ENCODE assay signal across 7 cellular contexts in genomic region chrX:17535229-17535628, GRCh38.
DNase-seq lines count a peak whose midpoint lies in the region; ATAC-seq and TF ChIP-seq lines count a peak whose summit lies in the region.

No MANE protein-coding gene starts in this region.

- DNase-seq in GM13976 (ENCODE audit: low spot score) = peak; percentile 37
- peak in 2 of 3 experiments; percentile 3 to 7 for DNase-seq in activated CD8-positive, alpha-beta memory T cell treated with anti-CD3 and anti-CD28 coated beads for 48 hours (ENCODE audit: low read depth in 2 of 3, low spot score in 2 of 3)
- DNase-seq in iPS-NIHi7 (ENCODE audit: extremely low spot score) = peak; percentile 78
- DNase-seq in stimulated activated naive CD8-positive, alpha-beta T cell treated with anti-CD3 and anti-CD28 coated beads, Interleukin-15, amount 100 ng/mL, for 72 hours = peak; percentile 44 to 49
- no peak for DNase-seq in NCI-H1436 (lab: John Stamatoyannopoulos, UW)

- in situ Hi-C loops in GM13976 (cut with MboI; ENCODE audit: low sequenced_read_pairs, unreplicated experiment) = no loop called here

- H3K27me3 Mint-ChIP-seq in stimulated activated naive CD8-positive, alpha-beta T cell treated with anti-CD3 and anti-CD28 coated beads, Interleukin-15, amount 100 ng/mL, for 72 hours = no peaks in the 10 kb centered on the region

- peaks cover 55% of the 10 kb centered on the region for H3K4me1 Mint-ChIP-seq in stimulated activated naive CD8-positive, alpha-beta T cell treated with anti-CD3 and anti-CD28 coated beads, Interleukin-15, amount 100 ng/mL, for 72 hours

- H3K4me3 Mint-ChIP-seq in stimulated activated naive CD8-positive, alpha-beta T cell treated with anti-CD3 and anti-CD28 coated beads, Interleukin-15, amount 100 ng/mL, for 72 hours = no peak overlapping the region

- ATAC-seq in HG03354 (IDR thresholded peaks at IDR 0.05; ENCODE audit: poor library complexity, severe bottlenecking, unreplicated experiment) (peak; percentile 62), HG03097 (IDR thresholded peaks at IDR 0.05; ENCODE audit: low FRiP score, unreplicated experiment) (no peak)
- peak; percentile 70 for ATAC-seq in stimulated activated naive CD8-positive, alpha-beta T cell treated with anti-CD3 and anti-CD28 coated beads, Interleukin-15, amount 100 ng/mL, for 72 hours

- peaks cover 0 to 7% of the 10 kb centered on the region in 2 donors for H3K9me3 Mint-ChIP-seq in stimulated activated naive CD8-positive, alpha-beta T cell treated with anti-CD3 and anti-CD28 coated beads, Interleukin-15, amount 100 ng/mL, for 72 hours

- TF ChIP-seq CTCF in GM13976 (IDR thresholded peaks at IDR 0.05; ENCODE audit: borderline replicate concordance, control extremely low read depth, extremely low read depth, insufficient read depth, missing control alignments) = no peak

- H3K27ac Mint-ChIP-seq in stimulated activated naive CD8-positive, alpha-beta T cell treated with anti-CD3 and anti-CD28 coated beads, Interleukin-15, amount 100 ng/mL, for 72 hours = no peak overlapping the region
